Comparison of ENCODE assay signal across 9 cellular contexts in genomic region chr3:19934098-19934566, GRCh38. TPM values are rescaled to one million over a fixed set of nuclear protein-coding genes. Genes with fewer than 3 reads are reported as not detected.
A peak's percentile ranks its signal among the peaks of the same experiment; 100 is the strongest.
DNase-seq lines count a peak whose midpoint lies in the region; ATAC-seq and TF ChIP-seq lines count a peak whose summit lies in the region.
"Had no signal": no experiment of that assay in that cellular context is flagged by ENCODE, and none has a peak within 500 bp of the region (broad histone marks: within the 10 kb centered on the region; RNA-seq: fewer than 3 reads in every experiment).

A gene with protein sequence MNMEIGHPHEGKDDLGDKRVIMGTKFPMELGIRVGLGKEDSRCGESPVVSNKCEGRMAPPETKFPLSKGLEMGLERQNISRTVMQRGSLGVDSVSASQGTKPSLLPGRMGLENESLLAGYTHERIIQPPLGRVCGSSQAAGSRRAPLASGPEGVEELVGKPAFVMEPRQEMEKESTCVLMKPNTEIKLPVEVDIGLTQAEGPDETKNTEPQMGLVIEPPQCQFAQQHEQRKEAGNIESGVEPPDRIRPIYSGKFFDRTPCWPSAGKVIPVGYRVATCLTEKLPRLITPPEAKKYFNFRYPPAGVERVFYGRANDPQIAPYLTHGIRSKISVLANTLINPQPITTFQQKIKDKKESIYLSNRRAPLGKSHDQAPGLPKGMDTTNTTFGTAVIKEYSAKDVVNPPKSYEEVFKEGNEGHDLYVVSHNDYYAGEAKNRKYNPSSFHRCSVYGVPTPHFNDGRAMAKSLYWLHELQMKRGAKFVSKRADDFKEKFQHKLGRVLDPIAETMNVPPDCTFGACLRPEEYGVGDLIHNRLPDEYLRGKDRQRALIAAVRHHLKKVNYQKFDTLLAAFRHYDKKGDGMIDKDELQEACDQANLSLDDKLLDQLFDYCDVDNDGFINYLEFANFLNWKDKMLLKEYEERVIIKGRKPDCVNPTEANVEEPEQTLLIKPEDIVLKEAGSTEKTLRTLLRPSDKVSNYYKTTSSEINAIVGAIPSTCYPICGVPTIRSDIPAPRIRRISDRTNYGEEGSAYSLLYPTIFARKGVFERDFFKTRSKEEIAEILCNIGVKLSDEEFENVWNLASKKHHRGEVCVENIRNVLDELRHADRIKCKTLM (minus strand): TSS chr3:19934217. CDS start chr3:19934018, 199 bp downstream.

- POLR2A ChIA-PET in activated CD8-positive, alpha-beta T cell treated with anti-CD3 and anti-CD28 coated beads for 36 hours (lab: Charles Lee): interaction anchor here (0.6 kb wide), 1 partner anchor 150 kb away, joined by 3 read pairs; no protein-coding TSS in a partner anchor

- ATAC-seq in activated CD8-positive, alpha-beta T cell treated with anti-CD3 and anti-CD28 coated beads for 36 hours: no peak
- ATAC-seq in omental fat pad (ENCODE audit: low FRiP score): no peak

- intact Hi-C loops in activated CD8-positive, alpha-beta T cell treated with anti-CD3 and anti-CD28 coated beads for 36 hours (cut with micrococcal nuclease): loop anchor here (5.0 kb wide), 2 partner anchors 108 to 123 kb away; partner anchors contain the start of gene KAT2B

- H3K9me3 Mint-ChIP-seq in activated CD8-positive, alpha-beta T cell treated with anti-CD3 and anti-CD28 coated beads for 36 hours: no peaks in the 10 kb centered on the region

- TF ChIP-seq CTCF in activated CD8-positive, alpha-beta T cell treated with anti-CD3 and anti-CD28 coated beads for 36 hours (IDR thresholded peaks at IDR 0.05): no peak
- no peak for TF ChIP-seq CTCF in omental fat pad (IDR thresholded peaks at IDR 0.05)

- H3K4me1 Mint-ChIP-seq in activated CD8-positive, alpha-beta T cell treated with anti-CD3 and anti-CD28 coated beads for 36 hours (ENCODE audit: low read depth): peaks cover 45% of the 10 kb centered on the region

- peak within 1 kb of the TSS; percentile 6 for H3K27ac Mint-ChIP-seq in activated CD8-positive, alpha-beta T cell treated with anti-CD3 and anti-CD28 coated beads for 36 hours

- CTCF ChIA-PET in activated CD8-positive, alpha-beta T cell treated with anti-CD3 and anti-CD28 coated beads for 36 hours (lab: Charles Lee): no interaction called here

- H3K4me3 Mint-ChIP-seq in activated CD8-positive, alpha-beta T cell treated with anti-CD3 and anti-CD28 coated beads for 36 hours: no peak within 1 kb of the TSS

- DNase-seq in Daoy (ENCODE audit: low read depth) (peak; percentile 59), M059J (ENCODE audit: low read depth) (peak; percentile 60), left kidney (ENCODE audit: low read depth, low spot score) (peak; percentile 81), amygdala (lab: John Stamatoyannopoulos, UW) (no peak), omental fat pad (ENCODE audit: low spot score) (no peak), NOMO-1 treated with dmso at 0.1 percent for 144 hours (lab: John Stamatoyannopoulos, UW; ENCODE audit: unreplicated experiment) (no peak)
- DNase-seq in activated CD8-positive, alpha-beta T cell treated with anti-CD3 and anti-CD28 coated beads for 36 hours: peak; percentile 48
- DNase-seq in stimulated activated CD4-positive, alpha-beta T cell treated with anti-CD3 and anti-CD28 coated beads, Interleukin-4, amount 100 ng/mL, for 24 hours: no peak
- DNase-seq: effector memory CD4-positive, alpha-beta T cell had no signal

- H3K36me3 Mint-ChIP-seq in activated CD8-positive, alpha-beta T cell treated with anti-CD3 and anti-CD28 coated beads for 36 hours (ENCODE audit: low read depth): no peaks in the 10 kb centered on the region

- peaks cover 11% of the 10 kb centered on the region for H3K27me3 Mint-ChIP-seq in activated CD8-positive, alpha-beta T cell treated with anti-CD3 and anti-CD28 coated beads for 36 hours

RNA-seq across cellular contexts. Expression of the gene that starts here (rescaled TPM):
- total RNA-seq in Daoy (2014; rRNA removed; shearing (Covaris generic)): 0.65 TPM in 1 of 2 replicates, not detected in the other
- 0.15 TPM in 1 of 2 replicates, not detected in the other for total RNA-seq in M059J (2014; rRNA removed; shearing (Covaris generic))
- total RNA-seq in activated CD8-positive, alpha-beta T cell treated with anti-CD3 and anti-CD28 coated beads for 36 hours: under 1 TPM; 0.69 to 0.77 TPM
- 1 to 10 TPM in 2 of 4 donors, under 1 TPM in 1, not detected in 1; 0.44 to 1.6 (median 1.1) TPM for total RNA-seq in omental fat pad

Comparison
In these comparisons a context has a peak if more than half of its experiments do, and no peak if none do; other contexts are left out.
1. Peak in DNase-seq in Daoy; RNA of the gene not detected or under 1 TPM.
2. Peak in DNase-seq in M059J; RNA of the gene not detected or under 1 TPM.
3. Peak in DNase-seq in activated CD8-positive, alpha-beta T cell treated with anti-CD3 and anti-CD28 coated beads for 36 hours; RNA of the gene not detected or under 1 TPM.